22 cellular contexts compared by ENCODE assay signal in genomic region chr2:7681852-7682461, GRCh38.
"Had no signal": no experiment of that assay in that cellular context is flagged by ENCODE, and none has a peak within 500 bp of the region (broad histone marks: within the 10 kb centered on the region; RNA-seq: fewer than 3 reads in every experiment).

No MANE protein-coding gene starts in this region.

- H3K4me3 ChIP-seq: esophagus squamous epithelium, gastroesophageal sphincter, lung, spleen, stomach, thoracic aorta, transverse colon had no signal

- H3K9me3 Mint-ChIP-seq: dendritic cell treated with granulocyte-macrophage colony-stimulating factor and Interleukin-4, amounts not matched to agents 40 ng/mL and 50 ng/mL, for 4 days; effector memory CD8-positive, alpha-beta T cell; immature natural killer cell; nephron progenitor cell had no signal

- H3K9me3 ChIP-seq: esophagus squamous epithelium, gastroesophageal sphincter, spleen, stomach, thoracic aorta, transverse colon had no signal

- H3K27me3 ChIP-seq: esophagus squamous epithelium, gastroesophageal sphincter, spleen, stomach, transverse colon had no signal

- H3K36me3 ChIP-seq: esophagus squamous epithelium, gastroesophageal sphincter, spleen, stomach, thoracic aorta, transverse colon had no signal

- H3K27me3 Mint-ChIP-seq: effector memory CD8-positive, alpha-beta T cell; naive thymus-derived CD4-positive, alpha-beta T cell had no signal

- H3K4me1 ChIP-seq: esophagus squamous epithelium, gastroesophageal sphincter, spleen, stomach, transverse colon had no signal

- H3K36me3 Mint-ChIP-seq: immature natural killer cell had no signal

- H3K27ac Mint-ChIP-seq: dendritic cell treated with granulocyte-macrophage colony-stimulating factor and Interleukin-4, amounts not matched to agents 40 ng/mL and 50 ng/mL, for 4 days; effector memory CD8-positive, alpha-beta T cell; immature natural killer cell; naive thymus-derived CD4-positive, alpha-beta T cell; nephron progenitor cell had no signal

- H3K27ac ChIP-seq: epithelial cell of prostate, esophagus squamous epithelium, gastroesophageal sphincter, spleen, stomach, thoracic aorta, transverse colon had no signal

- H3K4me3 Mint-ChIP-seq: dendritic cell treated with granulocyte-macrophage colony-stimulating factor and Interleukin-4, amounts not matched to agents 40 ng/mL and 50 ng/mL, for 4 days; effector memory CD8-positive, alpha-beta T cell; immature natural killer cell; naive thymus-derived CD4-positive, alpha-beta T cell; nephron progenitor cell had no signal

- DNase-seq: effector memory CD8-positive, alpha-beta T cell; esophagus squamous epithelium; foreskin fibroblast; glutamatergic neuron; immature natural killer cell; left colon; left ventricle myocardium superior; mesenchymal stem cell; naive thymus-derived CD4-positive, alpha-beta T cell; nephron progenitor cell; spleen; stimulated activated CD4-positive, alpha-beta T cell treated with anti-CD3 and anti-CD28 coated beads, Interleukin-15, amount 100 ng/mL, for 24 hours; stimulated activated CD4-positive, alpha-beta T cell treated with anti-CD3 and anti-CD28 coated beads, Interleukin-1b, Interleukin-23, amount 100 ng/mL, for 48 hours; stimulated activated naive CD4-positive, alpha-beta T cell; stomach; substantia nigra; transverse colon had no signal
